Comparison of ENCODE assay signal across 8 cellular contexts in the genomic region with DNA sequence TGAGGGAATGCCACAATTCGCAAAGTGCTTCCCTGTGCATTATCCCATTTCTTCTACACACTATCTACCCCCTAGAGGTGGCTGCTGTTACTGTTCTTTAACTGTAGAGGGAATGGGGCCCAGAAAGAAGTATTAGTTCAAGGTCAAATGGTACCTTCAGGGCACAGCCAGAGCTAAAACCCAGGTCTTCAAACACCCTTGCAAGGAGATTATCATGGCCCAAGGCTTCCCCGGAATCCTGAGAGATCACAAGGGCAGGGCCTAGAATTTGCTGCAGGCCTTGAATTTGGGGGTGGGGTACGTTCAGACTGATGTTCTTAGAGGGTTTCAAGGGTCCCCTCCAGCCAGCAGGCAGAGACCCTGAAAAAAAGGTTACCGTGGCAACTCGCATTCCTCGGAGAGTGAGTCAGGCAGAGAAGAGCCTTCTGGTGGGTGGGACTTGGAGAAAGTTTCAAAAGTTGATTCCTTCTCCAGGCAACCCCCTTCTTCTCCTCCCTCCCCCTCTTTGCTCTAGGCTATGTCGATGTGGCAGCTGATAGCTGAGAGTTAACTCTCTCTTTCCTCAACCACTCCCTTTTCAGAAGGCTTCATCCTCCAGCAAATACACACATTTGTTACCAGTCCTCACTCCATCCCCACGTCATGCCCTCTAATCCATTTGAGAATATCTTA. TPM values are rescaled to one million over a fixed set of nuclear protein-coding genes. Genes with fewer than 3 reads are reported as not detected.
DNase-seq lines count a peak whose midpoint lies in the region; ATAC-seq, FAIRE-seq and TF ChIP-seq lines count a peak whose summit lies in the region.

No MANE protein-coding gene starts in this region.

- no peaks in the 10 kb centered on the region for H3K79me2 ChIP-seq in OCI-LY7 (ENCODE audit: insufficient read depth, low read depth, low read length)

- BruUV-seq in OCI-LY7 (replicated peaks; lab: Mats Ljungman, UMichigan): no TSS peak

- TF ChIP-seq CTCF in body of pancreas (IDR thresholded peaks at IDR 0.05) (no peak), suprapubic skin (IDR thresholded peaks at IDR 0.05) (no peak), OCI-LY7 (conservative IDR thresholded peaks at IDR 0.05; ENCODE audit: low read length) (no peak; the same call in 1 of the 2 replicates)

- no peak overlapping the region for H3K4me2 ChIP-seq in OCI-LY7 (ENCODE audit: low read length)

- 50 to 66% methylated on average over 8 of the region's 8 CpGs for WGBS in body of pancreas, 2 donors
- 6% methylated on average over 8 of the region's 8 CpGs for WGBS in suprapubic skin

- FAIRE-seq in GM12891 (lab: Jason Lieb, UNC): no peak

- no peak overlapping the region for H2AFZ ChIP-seq in OCI-LY7 (ENCODE audit: low read length)

- no peaks in the 10 kb centered on the region for H4K20me1 ChIP-seq in OCI-LY7 (ENCODE audit: insufficient read depth, low read length)

- H3K4me3 ChIP-seq in body of pancreas: no peak overlapping the region
- peak overlapping the region; percentile 49 for H3K4me3 ChIP-seq in suprapubic skin
- H3K4me3 ChIP-seq in OCI-LY7 (ENCODE audit: low read depth, low read length, poor library complexity, severe bottlenecking): no peak overlapping the region

- TF ChIP-seq POLR2A in body of pancreas (IDR thresholded peaks at IDR 0.05): peak in 2 of 3 donors; percentile 44 to 45
- TF ChIP-seq POLR2A in suprapubic skin (IDR thresholded peaks at IDR 0.05): peak in 1 of 2 donors; percentile 52
- no peak for TF ChIP-seq POLR2A in GM12891 (IDR thresholded peaks at IDR 0.05; ENCODE audit: low read depth, low read length)

- CTCF ChIA-PET in OCI-LY7 (lab: Charles Lee; ENCODE audit: unreplicated experiment): interaction anchor here (0.8 kb wide), 1 partner anchor 16 kb away, joined by 3 read pairs; no protein-coding TSS in a partner anchor

- H3K27me3 ChIP-seq in body of pancreas (no peaks in the 10 kb centered on the region), suprapubic skin (no peaks in the 10 kb centered on the region)

- no peaks in the 10 kb centered on the region for H3K9me2 ChIP-seq in OCI-LY7 (ENCODE audit: insufficient read depth, low read length)

- H3K27ac ChIP-seq in body of pancreas (peak overlapping the region; percentile 8 to 55 (median 28)), suprapubic skin (peak overlapping the region; percentile 82), OCI-LY7 (ENCODE audit: low read depth, low read length, poor library complexity, severe bottlenecking) (no peak overlapping the region)

- no peaks in the 10 kb centered on the region for H3K9me3 ChIP-seq in body of pancreas
- H3K9me3 ChIP-seq in suprapubic skin: no peaks in the 10 kb centered on the region
- H3K9me3 ChIP-seq in OCI-LY7 (ENCODE audit: low read length): no peaks in the 10 kb centered on the region

- no peaks in the 10 kb centered on the region for H3K36me3 ChIP-seq in body of pancreas (replicated peaks in 1 of 2; ENCODE audit: insufficient read depth in 1 of 2, low read depth in 2 of 2)
- H3K36me3 ChIP-seq in suprapubic skin: no peaks in the 10 kb centered on the region
- H3K36me3 ChIP-seq in OCI-LY7 (ENCODE audit: insufficient read depth, low read length): no peaks in the 10 kb centered on the region

- intact Hi-C loops in body of pancreas (cut with DNase I): no loop called here
- intact Hi-C loops in OCI-LY7 (cut with micrococcal nuclease; ENCODE audit: unreplicated experiment): no loop called here

- POLR2A ChIA-PET in OCI-LY7 (lab: Charles Lee): interaction anchor here (0.6 to 2.1 kb wide), 4 partner anchors 10 to 43 kb away, joined by 3 to 13 read pairs (median 5); no protein-coding TSS in a partner anchor

- DNase-seq in HS-27A (ENCODE audit: low read depth) (peak; percentile 66), body of pancreas (peak in 1 of 4 donors; percentile 34), islet precursor cell (peak; percentile 97), suprapubic skin (ENCODE audit: low spot score in 2 of 2) (peak in 1 of 2 donors; percentile 80), GM12891 (ENCODE audit: insufficient read length, low spot score) (no peak), OCI-LY7 (ENCODE audit: low spot score) (no peak), LoVo (ENCODE audit: low spot score) (no peak)

- ATAC-seq in body of pancreas: peak; percentile 62
- no peak for ATAC-seq in HG03442 (IDR thresholded peaks at IDR 0.05; ENCODE audit: unreplicated experiment)

- no peaks in the 10 kb centered on the region for H3K4me1 ChIP-seq in body of pancreas
- peaks cover 43% of the 10 kb centered on the region for H3K4me1 ChIP-seq in suprapubic skin
- no peaks in the 10 kb centered on the region for H3K4me1 ChIP-seq in OCI-LY7 (ENCODE audit: insufficient read depth, low read length, poor library complexity, severe bottlenecking)

- no peak for TF ChIP-seq EP300 in suprapubic skin (IDR thresholded peaks at IDR 0.05)

TF ChIP-seq in GM12891, 5 proteins besides CTCF, POLR2A, EP300 and RAD21:
- TF ChIP-seq PAX5 (IDR thresholded peaks at IDR 0.05; ENCODE audit: insufficient read depth, low read length, severe bottlenecking): no peak
- TF ChIP-seq TAF1 (IDR thresholded peaks at IDR 0.05; ENCODE audit: low read depth, low read length): no peak
- no peak for TF ChIP-seq POLR2AphosphoS5 (IDR thresholded peaks at IDR 0.05; ENCODE audit: low read depth, low read length)
- no peak for TF ChIP-seq POU2F2 (IDR thresholded peaks at IDR 0.05; ENCODE audit: low read depth, low read length)
- no peak for TF ChIP-seq SPI1 (IDR thresholded peaks at IDR 0.05; ENCODE audit: low read depth, low read length)

RNA-seq across cellular contexts. Expression of gene SPARC, which starts 1.9 kb away (rescaled TPM):
- 100 to 1,000 TPM in 1 of 2 donors, 10 to 100 TPM in 1; 76.0 to 168 TPM for total RNA-seq in body of pancreas
- total RNA-seq in suprapubic skin: 100 to 1,000 TPM; 265 to 337 (median 270) TPM
- polyA plus RNA-seq in GM12891 (2012; ENCODE audit: low read depth, missing spikeins): 51.5 TPM
- total RNA-seq in OCI-LY7 (2014; rRNA removed; shearing (Covaris generic)): not detected in 2 replicates
- 0.89 TPM in 1 of 2 replicates, not detected in the other for total RNA-seq in OCI-LY7 (2022)

Comparison
In these comparisons a context has a peak if more than half of its experiments do, and no peak if none do; other contexts are left out.
1. DNase-seq: peak in HS-27A (single experiment) and islet precursor cell (single experiment); none in GM12891 (single experiment), OCI-LY7 (single experiment) and LoVo (single experiment).
2. RNA of gene SPARC, which starts 1.9 kb away (total RNA-seq): 265 to 337 TPM in suprapubic skin and 76.0 to 168 TPM in body of pancreas; 0.89 TPM in OCI-LY7; every median in the first group is over 10 times any median in the second.